In genomic region chr7:70698219-70698832, GRCh38 we compare ENCODE assay signal across 10 cellular contexts.
DNase-seq lines count a peak whose midpoint lies in the region; ATAC-seq and TF ChIP-seq lines count a peak whose summit lies in the region.
"Had no signal": no experiment of that assay in that cellular context is flagged by ENCODE, and none has a peak within 500 bp of the region (broad histone marks: within the 10 kb centered on the region; RNA-seq: fewer than 3 reads in every experiment).

No MANE protein-coding gene starts in this region.

- CTCF ChIA-PET in RWPE1 (lab: Yijun Ruan, JAX) = interaction anchor here (0.6 to 2.2 kb wide), 20 partner anchors 22 to 1617 kb away, joined by 3 to 17 read pairs (median 4); no protein-coding TSS in a partner anchor

- H3K9me3 Mint-ChIP-seq in osteocyte (ENCODE audit: unreplicated experiment) = no peaks in the 10 kb centered on the region
- H3K9me3 Mint-ChIP-seq: activated naive CD4-positive, alpha-beta T cell treated with anti-CD3 and anti-CD28 coated beads, Interleukin-2, amount 50 U/mL, for 24 hours; stimulated activated naive CD8-positive, alpha-beta T cell treated with anti-CD3 and anti-CD28 coated beads, Interleukin-15, Interleukin-2, amounts not matched to agents 100 ng/mL and 50 ng/mL, for 24 hours had no signal

- no peak overlapping the region for H3K4me3 ChIP-seq in LNCaP clone FGC (ENCODE audit: low read depth, low read length)

- peaks cover 29% of the 10 kb centered on the region for H3K4me1 Mint-ChIP-seq in osteocyte (ENCODE audit: unreplicated experiment)

- POLR2A ChIA-PET in RWPE1 (lab: Yijun Ruan, JAX; ENCODE audit: low non-redundant PET) = no interaction called here

- DNase-seq in SKM-1 treated with dmso at 0.1 percent for 144 hours (lab: John Stamatoyannopoulos, UW; ENCODE audit: unreplicated experiment) = peak; percentile 6
- no peak for DNase-seq in SKM-1 (lab: John Stamatoyannopoulos, UW; ENCODE audit: unreplicated experiment)
- peak; percentile 27 for DNase-seq in LNCaP clone FGC (ENCODE audit: low read depth)
- peak; percentile 54 for DNase-seq in RWPE1 (ENCODE audit: low spot score)
- DNase-seq in fibroblast of gingiva (ENCODE audit: low read depth) = peak; percentile 58
- DNase-seq in osteocyte (ENCODE audit: extremely low spot score, unreplicated experiment) = no peak
- no peak for DNase-seq in NK-92 treated with Interleukin-12 subunit alpha and Interleukin-12 subunit beta, amount 100 ng/mL, for 24 hours (lab: John Stamatoyannopoulos, UW)

- peak overlapping the region; percentile 28 for H3K4me3 Mint-ChIP-seq in osteocyte (ENCODE audit: unreplicated experiment)
- H3K4me3 Mint-ChIP-seq: activated naive CD4-positive, alpha-beta T cell treated with anti-CD3 and anti-CD28 coated beads, Interleukin-2, amount 50 U/mL, for 24 hours; stimulated activated naive CD8-positive, alpha-beta T cell treated with anti-CD3 and anti-CD28 coated beads, Interleukin-15, Interleukin-2, amounts not matched to agents 100 ng/mL and 50 ng/mL, for 24 hours had no signal

- no peak overlapping the region for H3K27ac Mint-ChIP-seq in osteocyte (ENCODE audit: unreplicated experiment)
- H3K27ac Mint-ChIP-seq: activated naive CD4-positive, alpha-beta T cell treated with anti-CD3 and anti-CD28 coated beads, Interleukin-2, amount 50 U/mL, for 24 hours; stimulated activated naive CD8-positive, alpha-beta T cell treated with anti-CD3 and anti-CD28 coated beads, Interleukin-15, Interleukin-2, amounts not matched to agents 100 ng/mL and 50 ng/mL, for 24 hours had no signal

- TF ChIP-seq CTCF in LNCaP clone FGC (IDR thresholded peaks at IDR 0.05; ENCODE audit: control insufficient read depth, extremely low read depth, insufficient read depth) = peak; percentile 92
- peak; percentile 86 for TF ChIP-seq CTCF in RWPE1 (conservative IDR thresholded peaks at IDR 0.05; ENCODE audit: low read depth)
- TF ChIP-seq CTCF in osteocyte (IDR thresholded peaks at IDR 0.05) = peak; percentile 94

- H3K27me3 Mint-ChIP-seq in osteocyte (ENCODE audit: unreplicated experiment) = no peaks in the 10 kb centered on the region

- no peak for ATAC-seq in HG02973 (IDR thresholded peaks at IDR 0.05; ENCODE audit: unreplicated experiment)

- H3K36me3 Mint-ChIP-seq in osteocyte (ENCODE audit: unreplicated experiment) = no peaks in the 10 kb centered on the region
- H3K36me3 Mint-ChIP-seq: activated naive CD4-positive, alpha-beta T cell treated with anti-CD3 and anti-CD28 coated beads, Interleukin-2, amount 50 U/mL, for 24 hours had no signal

- no peak overlapping the region for H3K27ac ChIP-seq in RWPE1

Comparison
In these comparisons a context has a peak if more than half of its experiments do, and no peak if none do; other contexts are left out.
1. DNase-seq: peak in SKM-1 treated with dmso at 0.1 percent for 144 hours (single experiment), LNCaP clone FGC (single experiment), RWPE1 (single experiment) and fibroblast of gingiva (single experiment); none in SKM-1 (single experiment), osteocyte (single experiment) and NK-92 treated with Interleukin-12 subunit alpha and Interleukin-12 subunit beta, amount 100 ng/mL, for 24 hours (single experiment).
2. Peak in every context shown above with its lines, with median percentiles within 50 percentile points of each other: CTCF ChIP-seq.